In genomic region chr2:240567872-240568677, GRCh38 we compare ENCODE assay signal across 1 cellular context.
TF ChIP-seq lines count a peak whose summit lies in the region.

RNPEPL1 (plus strand) TSS chr2:240568484; CDS start chr2:240568587, 103 bp downstream.

TF ChIP-seq in HepG2, 621 proteins besides CTCF, POLR2A, EP300 and RAD21 (continued from another document and continues in another):
- TF ChIP-seq, protein P1, sequence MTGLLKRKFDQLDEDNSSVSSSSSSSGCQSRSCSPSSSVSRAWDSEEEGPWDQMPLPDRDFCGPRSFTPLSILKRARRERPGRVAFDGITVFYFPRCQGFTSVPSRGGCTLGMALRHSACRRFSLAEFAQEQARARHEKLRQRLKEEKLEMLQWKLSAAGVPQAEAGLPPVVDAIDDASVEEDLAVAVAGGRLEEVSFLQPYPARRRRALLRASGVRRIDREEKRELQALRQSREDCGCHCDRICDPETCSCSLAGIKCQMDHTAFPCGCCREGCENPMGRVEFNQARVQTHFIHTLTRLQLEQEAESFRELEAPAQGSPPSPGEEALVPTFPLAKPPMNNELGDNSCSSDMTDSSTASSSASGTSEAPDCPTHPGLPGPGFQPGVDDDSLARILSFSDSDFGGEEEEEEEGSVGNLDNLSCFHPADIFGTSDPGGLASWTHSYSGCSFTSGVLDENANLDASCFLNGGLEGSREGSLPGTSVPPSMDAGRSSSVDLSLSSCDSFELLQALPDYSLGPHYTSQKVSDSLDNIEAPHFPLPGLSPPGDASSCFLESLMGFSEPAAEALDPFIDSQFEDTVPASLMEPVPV (CRISPR knock-in tag; IDR thresholded peaks at IDR 0.05): no peak
- no peak for TF ChIP-seq ZNF563 (CRISPR knock-in tag; IDR thresholded peaks at IDR 0.05)
- TF ChIP-seq ZNF530 (CRISPR knock-in tag; IDR thresholded peaks at IDR 0.05; ENCODE audit: low read depth): no peak
- TF ChIP-seq, protein P2, sequence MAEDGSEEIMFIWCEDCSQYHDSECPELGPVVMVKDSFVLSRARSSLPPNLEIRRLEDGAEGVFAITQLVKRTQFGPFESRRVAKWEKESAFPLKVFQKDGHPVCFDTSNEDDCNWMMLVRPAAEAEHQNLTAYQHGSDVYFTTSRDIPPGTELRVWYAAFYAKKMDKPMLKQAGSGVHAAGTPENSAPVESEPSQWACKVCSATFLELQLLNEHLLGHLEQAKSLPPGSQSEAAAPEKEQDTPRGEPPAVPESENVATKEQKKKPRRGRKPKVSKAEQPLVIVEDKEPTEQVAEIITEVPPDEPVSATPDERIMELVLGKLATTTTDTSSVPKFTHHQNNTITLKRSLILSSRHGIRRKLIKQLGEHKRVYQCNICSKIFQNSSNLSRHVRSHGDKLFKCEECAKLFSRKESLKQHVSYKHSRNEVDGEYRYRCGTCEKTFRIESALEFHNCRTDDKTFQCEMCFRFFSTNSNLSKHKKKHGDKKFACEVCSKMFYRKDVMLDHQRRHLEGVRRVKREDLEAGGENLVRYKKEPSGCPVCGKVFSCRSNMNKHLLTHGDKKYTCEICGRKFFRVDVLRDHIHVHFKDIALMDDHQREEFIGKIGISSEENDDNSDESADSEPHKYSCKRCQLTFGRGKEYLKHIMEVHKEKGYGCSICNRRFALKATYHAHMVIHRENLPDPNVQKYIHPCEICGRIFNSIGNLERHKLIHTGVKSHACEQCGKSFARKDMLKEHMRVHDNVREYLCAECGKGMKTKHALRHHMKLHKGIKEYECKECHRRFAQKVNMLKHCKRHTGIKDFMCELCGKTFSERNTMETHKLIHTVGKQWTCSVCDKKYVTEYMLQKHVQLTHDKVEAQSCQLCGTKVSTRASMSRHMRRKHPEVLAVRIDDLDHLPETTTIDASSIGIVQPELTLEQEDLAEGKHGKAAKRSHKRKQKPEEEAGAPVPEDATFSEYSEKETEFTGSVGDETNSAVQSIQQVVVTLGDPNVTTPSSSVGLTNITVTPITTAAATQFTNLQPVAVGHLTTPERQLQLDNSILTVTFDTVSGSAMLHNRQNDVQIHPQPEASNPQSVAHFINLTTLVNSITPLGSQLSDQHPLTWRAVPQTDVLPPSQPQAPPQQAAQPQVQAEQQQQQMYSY (CRISPR knock-in tag; IDR thresholded peaks at IDR 0.05): no peak
- TF ChIP-seq ESRRA (CRISPR knock-in tag; IDR thresholded peaks at IDR 0.05; ENCODE audit: low read depth): no peak
- TF ChIP-seq, protein P3, sequence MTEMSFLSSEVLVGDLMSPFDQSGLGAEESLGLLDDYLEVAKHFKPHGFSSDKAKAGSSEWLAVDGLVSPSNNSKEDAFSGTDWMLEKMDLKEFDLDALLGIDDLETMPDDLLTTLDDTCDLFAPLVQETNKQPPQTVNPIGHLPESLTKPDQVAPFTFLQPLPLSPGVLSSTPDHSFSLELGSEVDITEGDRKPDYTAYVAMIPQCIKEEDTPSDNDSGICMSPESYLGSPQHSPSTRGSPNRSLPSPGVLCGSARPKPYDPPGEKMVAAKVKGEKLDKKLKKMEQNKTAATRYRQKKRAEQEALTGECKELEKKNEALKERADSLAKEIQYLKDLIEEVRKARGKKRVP (CRISPR knock-in tag; IDR thresholded peaks at IDR 0.05): no peak
- TF ChIP-seq, protein P4, sequence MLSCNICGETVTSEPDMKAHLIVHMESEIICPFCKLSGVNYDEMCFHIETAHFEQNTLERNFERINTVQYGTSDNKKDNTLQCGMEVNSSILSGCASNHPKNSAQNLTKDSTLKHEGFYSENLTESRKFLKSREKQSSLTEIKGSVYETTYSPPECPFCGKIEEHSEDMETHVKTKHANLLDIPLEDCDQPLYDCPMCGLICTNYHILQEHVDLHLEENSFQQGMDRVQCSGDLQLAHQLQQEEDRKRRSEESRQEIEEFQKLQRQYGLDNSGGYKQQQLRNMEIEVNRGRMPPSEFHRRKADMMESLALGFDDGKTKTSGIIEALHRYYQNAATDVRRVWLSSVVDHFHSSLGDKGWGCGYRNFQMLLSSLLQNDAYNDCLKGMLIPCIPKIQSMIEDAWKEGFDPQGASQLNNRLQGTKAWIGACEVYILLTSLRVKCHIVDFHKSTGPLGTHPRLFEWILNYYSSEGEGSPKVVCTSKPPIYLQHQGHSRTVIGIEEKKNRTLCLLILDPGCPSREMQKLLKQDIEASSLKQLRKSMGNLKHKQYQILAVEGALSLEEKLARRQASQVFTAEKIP (CRISPR knock-in tag; IDR thresholded peaks at IDR 0.05; ENCODE audit: borderline replicate concordance): no peak
- TF ChIP-seq YEATS2 (CRISPR knock-in tag; IDR thresholded peaks at IDR 0.05; ENCODE audit: borderline replicate concordance): no peak
- TF ChIP-seq KMT2B (CRISPR knock-in tag; IDR thresholded peaks at IDR 0.05): 0 out of 2 replicates have a peak, but pooled peaks have one; percentile 19
- TF ChIP-seq, protein P5, sequence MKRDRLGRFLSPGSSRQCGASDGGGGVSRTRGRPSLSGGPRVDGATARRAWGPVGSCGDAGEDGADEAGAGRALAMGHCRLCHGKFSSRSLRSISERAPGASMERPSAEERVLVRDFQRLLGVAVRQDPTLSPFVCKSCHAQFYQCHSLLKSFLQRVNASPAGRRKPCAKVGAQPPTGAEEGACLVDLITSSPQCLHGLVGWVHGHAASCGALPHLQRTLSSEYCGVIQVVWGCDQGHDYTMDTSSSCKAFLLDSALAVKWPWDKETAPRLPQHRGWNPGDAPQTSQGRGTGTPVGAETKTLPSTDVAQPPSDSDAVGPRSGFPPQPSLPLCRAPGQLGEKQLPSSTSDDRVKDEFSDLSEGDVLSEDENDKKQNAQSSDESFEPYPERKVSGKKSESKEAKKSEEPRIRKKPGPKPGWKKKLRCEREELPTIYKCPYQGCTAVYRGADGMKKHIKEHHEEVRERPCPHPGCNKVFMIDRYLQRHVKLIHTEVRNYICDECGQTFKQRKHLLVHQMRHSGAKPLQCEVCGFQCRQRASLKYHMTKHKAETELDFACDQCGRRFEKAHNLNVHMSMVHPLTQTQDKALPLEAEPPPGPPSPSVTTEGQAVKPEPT (CRISPR knock-in tag; IDR thresholded peaks at IDR 0.05; ENCODE audit: low read depth): no peak
- TF ChIP-seq CC2D1A (CRISPR knock-in tag; IDR thresholded peaks at IDR 0.05): no peak
- TF ChIP-seq, protein P6, sequence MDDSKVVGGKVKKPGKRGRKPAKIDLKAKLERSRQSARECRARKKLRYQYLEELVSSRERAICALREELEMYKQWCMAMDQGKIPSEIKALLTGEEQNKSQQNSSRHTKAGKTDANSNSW (CRISPR knock-in tag; IDR thresholded peaks at IDR 0.05; ENCODE audit: borderline replicate concordance): no peak
- TF ChIP-seq SOX13 (IDR thresholded peaks at IDR 0.05): no peak
- no peak for TF ChIP-seq SOX13 (CRISPR knock-in tag; conservative IDR thresholded peaks at IDR 0.05 in 1 of 2, IDR thresholded peaks at IDR 0.05 in 1 of 2)
- TF ChIP-seq U2AF2 (IDR thresholded peaks at IDR 0.05; ENCODE audit: low read depth, low read length): no peak
- no peak for TF ChIP-seq ARID3A (IDR thresholded peaks at IDR 0.05; ENCODE audit: low read depth, low read length)
- no peak for TF ChIP-seq ZNF7 (CRISPR knock-in tag; IDR thresholded peaks at IDR 0.05)
- no peak for TF ChIP-seq ZNF33A (CRISPR knock-in tag; IDR thresholded peaks at IDR 0.05; ENCODE audit: borderline replicate concordance)
- no peak for TF ChIP-seq ZNF816 (CRISPR knock-in tag; IDR thresholded peaks at IDR 0.05; ENCODE audit: borderline replicate concordance)
- TF ChIP-seq AHR (CRISPR knock-in tag; IDR thresholded peaks at IDR 0.05): no peak
- TF ChIP-seq, protein P7, sequence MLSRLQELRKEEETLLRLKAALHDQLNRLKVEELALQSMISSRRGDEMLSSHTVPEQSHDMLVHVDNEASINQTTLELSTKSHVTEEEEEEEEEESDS (CRISPR knock-in tag; IDR thresholded peaks at IDR 0.05; ENCODE audit: borderline replicate concordance): no peak
- TF ChIP-seq GPN1 (CRISPR knock-in tag; IDR thresholded peaks at IDR 0.05; ENCODE audit: borderline replicate concordance): no peak
- TF ChIP-seq KDM2A (CRISPR knock-in tag; IDR thresholded peaks at IDR 0.05; ENCODE audit: borderline replicate concordance, low read depth): peak; percentile 66; the same call in 1 of the 2 replicates
- peak; percentile 56 for TF ChIP-seq ZSCAN31 (CRISPR knock-in tag; IDR thresholded peaks at IDR 0.05; ENCODE audit: low read depth)
- TF ChIP-seq PHB2 (IDR thresholded peaks at IDR 0.05; ENCODE audit: partially characterized antibody): no peak
- no peak for TF ChIP-seq ZNF230 (CRISPR knock-in tag; IDR thresholded peaks at IDR 0.05)
- TF ChIP-seq FOXC1 (CRISPR knock-in tag; IDR thresholded peaks at IDR 0.05; ENCODE audit: borderline replicate concordance): peak; percentile 85; the same call in 1 of the 2 replicates
- TF ChIP-seq, protein P8, sequence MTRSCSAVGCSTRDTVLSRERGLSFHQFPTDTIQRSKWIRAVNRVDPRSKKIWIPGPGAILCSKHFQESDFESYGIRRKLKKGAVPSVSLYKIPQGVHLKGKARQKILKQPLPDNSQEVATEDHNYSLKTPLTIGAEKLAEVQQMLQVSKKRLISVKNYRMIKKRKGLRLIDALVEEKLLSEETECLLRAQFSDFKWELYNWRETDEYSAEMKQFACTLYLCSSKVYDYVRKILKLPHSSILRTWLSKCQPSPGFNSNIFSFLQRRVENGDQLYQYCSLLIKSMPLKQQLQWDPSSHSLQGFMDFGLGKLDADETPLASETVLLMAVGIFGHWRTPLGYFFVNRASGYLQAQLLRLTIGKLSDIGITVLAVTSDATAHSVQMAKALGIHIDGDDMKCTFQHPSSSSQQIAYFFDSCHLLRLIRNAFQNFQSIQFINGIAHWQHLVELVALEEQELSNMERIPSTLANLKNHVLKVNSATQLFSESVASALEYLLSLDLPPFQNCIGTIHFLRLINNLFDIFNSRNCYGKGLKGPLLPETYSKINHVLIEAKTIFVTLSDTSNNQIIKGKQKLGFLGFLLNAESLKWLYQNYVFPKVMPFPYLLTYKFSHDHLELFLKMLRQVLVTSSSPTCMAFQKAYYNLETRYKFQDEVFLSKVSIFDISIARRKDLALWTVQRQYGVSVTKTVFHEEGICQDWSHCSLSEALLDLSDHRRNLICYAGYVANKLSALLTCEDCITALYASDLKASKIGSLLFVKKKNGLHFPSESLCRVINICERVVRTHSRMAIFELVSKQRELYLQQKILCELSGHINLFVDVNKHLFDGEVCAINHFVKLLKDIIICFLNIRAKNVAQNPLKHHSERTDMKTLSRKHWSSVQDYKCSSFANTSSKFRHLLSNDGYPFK (CRISPR knock-in tag; IDR thresholded peaks at IDR 0.05; ENCODE audit: borderline replicate concordance): no peak
- TF ChIP-seq, protein P9, sequence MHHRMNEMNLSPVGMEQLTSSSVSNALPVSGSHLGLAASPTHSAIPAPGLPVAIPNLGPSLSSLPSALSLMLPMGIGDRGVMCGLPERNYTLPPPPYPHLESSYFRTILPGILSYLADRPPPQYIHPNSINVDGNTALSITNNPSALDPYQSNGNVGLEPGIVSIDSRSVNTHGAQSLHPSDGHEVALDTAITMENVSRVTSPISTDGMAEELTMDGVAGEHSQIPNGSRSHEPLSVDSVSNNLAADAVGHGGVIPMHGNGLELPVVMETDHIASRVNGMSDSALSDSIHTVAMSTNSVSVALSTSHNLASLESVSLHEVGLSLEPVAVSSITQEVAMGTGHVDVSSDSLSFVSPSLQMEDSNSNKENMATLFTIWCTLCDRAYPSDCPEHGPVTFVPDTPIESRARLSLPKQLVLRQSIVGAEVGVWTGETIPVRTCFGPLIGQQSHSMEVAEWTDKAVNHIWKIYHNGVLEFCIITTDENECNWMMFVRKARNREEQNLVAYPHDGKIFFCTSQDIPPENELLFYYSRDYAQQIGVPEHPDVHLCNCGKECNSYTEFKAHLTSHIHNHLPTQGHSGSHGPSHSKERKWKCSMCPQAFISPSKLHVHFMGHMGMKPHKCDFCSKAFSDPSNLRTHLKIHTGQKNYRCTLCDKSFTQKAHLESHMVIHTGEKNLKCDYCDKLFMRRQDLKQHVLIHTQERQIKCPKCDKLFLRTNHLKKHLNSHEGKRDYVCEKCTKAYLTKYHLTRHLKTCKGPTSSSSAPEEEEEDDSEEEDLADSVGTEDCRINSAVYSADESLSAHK (CRISPR knock-in tag; IDR thresholded peaks at IDR 0.05; ENCODE audit: borderline replicate concordance): no peak
- TF ChIP-seq MAX (IDR thresholded peaks at IDR 0.05): peak; percentile 89
- TF ChIP-seq ZNF709 (CRISPR knock-in tag; IDR thresholded peaks at IDR 0.05): no peak
- TF ChIP-seq ZKSCAN1 (IDR thresholded peaks at IDR 0.05; ENCODE audit: low read length): no peak
- TF ChIP-seq ZNF605 (CRISPR knock-in tag; IDR thresholded peaks at IDR 0.05): no peak
- no peak for TF ChIP-seq SALL2 (CRISPR knock-in tag; IDR thresholded peaks at IDR 0.05)
- no peak for TF ChIP-seq HOXD1 (CRISPR knock-in tag; IDR thresholded peaks at IDR 0.05)
- no peak for TF ChIP-seq PITX1 (CRISPR knock-in tag; IDR thresholded peaks at IDR 0.05)
- no peak for TF ChIP-seq ZBTB49 (CRISPR knock-in tag; IDR thresholded peaks at IDR 0.05; ENCODE audit: borderline replicate concordance)
- no peak for TF ChIP-seq SP1 (IDR thresholded peaks at IDR 0.05)
- TF ChIP-seq SP1 (CRISPR knock-in tag; IDR thresholded peaks at IDR 0.05): no peak
- TF ChIP-seq NCOR1 (IDR thresholded peaks at IDR 0.05; ENCODE audit: borderline replicate concordance, low read length): no peak
